ENCODE assay signal across 17 cellular contexts in the genomic region with DNA sequence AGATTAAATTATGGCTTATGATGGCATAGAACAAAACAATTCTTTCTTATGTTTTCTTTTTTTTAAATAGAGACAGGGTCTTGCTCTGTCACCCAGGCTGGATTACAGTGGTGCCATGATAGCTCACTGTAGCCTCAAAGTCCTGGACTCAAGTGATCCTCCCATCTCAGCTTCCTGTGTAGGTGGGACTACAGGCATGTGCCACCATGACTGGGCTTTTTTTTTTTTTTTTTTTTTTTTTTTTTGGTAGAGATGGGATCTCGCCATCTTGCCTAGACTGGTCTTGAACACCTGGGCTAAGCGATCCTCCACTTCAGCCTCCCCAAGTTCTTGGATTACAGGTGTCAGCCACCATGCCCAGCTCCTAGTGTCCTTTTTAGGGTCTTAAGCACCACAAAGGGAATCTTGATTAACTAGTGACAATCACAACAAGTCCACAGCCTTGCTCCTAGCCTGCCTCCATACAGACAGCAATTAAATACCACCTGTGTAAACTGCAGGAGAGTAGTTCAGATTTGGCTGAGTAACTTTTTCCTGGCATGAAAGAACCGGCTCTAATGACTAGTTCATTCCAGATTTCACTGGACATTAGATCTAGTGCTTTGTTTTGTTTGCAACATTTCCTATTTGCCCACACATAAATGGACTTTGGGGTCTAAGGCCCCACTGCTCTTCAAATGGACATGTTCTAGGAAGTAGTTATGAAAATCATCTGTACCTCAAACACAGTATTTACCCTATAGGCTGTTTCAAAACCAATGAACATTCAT.
DNase-seq lines count a peak whose midpoint lies in the region; ATAC-seq, FAIRE-seq and TF ChIP-seq lines count a peak whose summit lies in the region.
"Had no signal": no experiment of that assay in that cellular context is flagged by ENCODE, and none has a peak within 500 bp of the region (broad histone marks: within the 10 kb centered on the region; RNA-seq: fewer than 3 reads in every experiment).

No MANE protein-coding gene starts in this region.

- no peak overlapping the region for H3K4me3 ChIP-seq in A549
- H3K4me3 ChIP-seq in LNCaP clone FGC (ENCODE audit: low read depth, low read length) = no peak overlapping the region
- no peak overlapping the region for H3K4me3 ChIP-seq in K562
- H3K4me3 ChIP-seq in liver (ENCODE audit: low read depth in 1 of 3, low read length in 3 of 3) = no peak overlapping the region
- H3K4me3 ChIP-seq: gastrocnemius medialis, smooth muscle cell, vagina had no signal

- ATAC-seq in A549 (peak in 1 of 2 experiments; percentile 53; a peak in 3 of 6 replicates), K562 (no peak; the same call in 2 of the 3 replicates), HG03196 (IDR thresholded peaks at IDR 0.05; ENCODE audit: unreplicated experiment) (no peak), Right ventricle myocardium inferior (no peak)
- ATAC-seq: activated CD4-positive, alpha-beta T cell treated with anti-CD3 and anti-CD28 coated beads for 36 hours; gastrocnemius medialis; natural killer cell had no signal

- no peaks in the 10 kb centered on the region for H3K9me3 ChIP-seq in A549
- H3K9me3 ChIP-seq in K562 (replicated peaks; ENCODE audit: control insufficient read depth, insufficient read depth, low read depth, low read length) = no peaks in the 10 kb centered on the region
- H3K9me3 ChIP-seq in liver (ENCODE audit: control insufficient read depth in 4 of 4, low read length in 3 of 4) = no peaks in the 10 kb centered on the region
- H3K9me3 ChIP-seq: gastrocnemius medialis, vagina had no signal

- POLR2A ChIA-PET in A549 (lab: Yijun Ruan, JAX) (no interaction called here), K562 (lab: Yijun Ruan, JAX) (no interaction called here)

- TF ChIP-seq CTCF in A549 (IDR thresholded peaks at IDR 0.05) (no peak), LNCaP clone FGC (IDR thresholded peaks at IDR 0.05; ENCODE audit: control insufficient read depth, extremely low read depth, insufficient read depth) (no peak), K562 (IDR thresholded peaks at IDR 0.05 in 2 of 3, conservative IDR thresholded peaks at IDR 0.05 in 1 of 3; ENCODE audit: insufficient read depth in 2 of 3, low read depth in 1 of 3, low read length in 3 of 3) (no peak), liver (IDR thresholded peaks at IDR 0.05; ENCODE audit: low read depth, low read length, missing input control) (no peak)

- H3K36me3 ChIP-seq in K562 (ENCODE audit: control insufficient read depth, insufficient read depth, low read length) (peaks cover 81% of the 10 kb centered on the region), liver (ENCODE audit: control insufficient read depth in 4 of 4, insufficient read depth in 3 of 4, low read depth in 1 of 4, low read length in 3 of 4) (peaks cover 3 to 21% (median 14%) of the 10 kb centered on the region in 4 donors)

- no peaks in the 10 kb centered on the region; the same call in 2 of the 3 replicates for H3K79me2 ChIP-seq in K562 (ENCODE audit: control insufficient read depth, insufficient read depth, low read length)

- FAIRE-seq in A549 (lab: Jason Lieb, UNC) (no peak), K562 (lab: Jason Lieb, UNC) (peak; percentile 67)

- peaks cover 26% of the 10 kb centered on the region for H3K4me1 ChIP-seq in A549
- peaks cover 0 to 4% of the 10 kb centered on the region in 2 experiments; a peak in 1 of 5 replicates for H3K4me1 ChIP-seq in K562 (replicated peaks in 1 of 2; ENCODE audit: control insufficient read depth in 2 of 2, insufficient read depth in 2 of 2, low read length in 2 of 2)
- H3K4me1 ChIP-seq in liver (ENCODE audit: control insufficient read depth in 4 of 4, insufficient read depth in 4 of 4, low read length in 3 of 4) = peaks cover 6 to 18% (median 9%) of the 10 kb centered on the region in 4 donors
- H3K4me1 ChIP-seq: gastrocnemius medialis had no signal

- H4K20me1 ChIP-seq in K562 (replicated peaks; ENCODE audit: control insufficient read depth, insufficient read depth, low read length) = no peaks in the 10 kb centered on the region

- H3K27ac ChIP-seq in A549 (peak overlapping the region in 1 of 2 experiments; percentile 0; a peak in 1 of 6 replicates), K562 (ENCODE audit: extremely low read depth, low read depth, low read length) (0 out of 3 replicates have a peak overlapping the region, but pooled peaks have one; percentile 5), liver (ENCODE audit: low read depth in 1 of 2, low read length in 2 of 2) (peak overlapping the region; percentile 40 to 54)
- H3K27ac ChIP-seq: vagina had no signal

- no peak for TF ChIP-seq EP300 in A549 (IDR thresholded peaks at IDR 0.05)
- TF ChIP-seq EP300 in K562 (IDR thresholded peaks at IDR 0.05; ENCODE audit: low read length) = no peak

- no peak overlapping the region for H3K4me2 ChIP-seq in A549
- H3K4me2 ChIP-seq in K562 (ENCODE audit: insufficient read depth, low read length) = no peak overlapping the region
- H3K4me2 ChIP-seq: smooth muscle cell had no signal

- CTCF ChIA-PET in A549 (lab: Yijun Ruan, JAX) = interaction anchor here (1.0 to 1.7 kb wide), 3 partner anchors 13 to 27 kb away, joined by 3 to 10 read pairs (median 3); no protein-coding TSS in a partner anchor
- CTCF ChIA-PET in K562 (lab: Yijun Ruan, JAX; ENCODE audit: low intra/inter-chr PET ratio) = interaction anchor here (0.6 kb wide), 1 partner anchor 203 kb away, joined by 3 read pairs; no protein-coding TSS in a partner anchor

- no peaks in the 10 kb centered on the region for H3K9me1 ChIP-seq in K562 (ENCODE audit: control insufficient read depth, insufficient read depth, low read length)

- intact Hi-C loops in K562 (cut with micrococcal nuclease) (no loop called here), Right ventricle myocardium inferior (cut with DNase I) (no loop called here), cardiac septum (cut with DNase I) (no loop called here)

- TF ChIP-seq POLR2A in A549 (IDR thresholded peaks at IDR 0.05; ENCODE audit: low read length) (no peak), K562 (conservative IDR thresholded peaks at IDR 0.05) (no peak)

- H3K9ac ChIP-seq in K562 (ENCODE audit: insufficient read depth in 1 of 2, low read depth in 2 of 2, low read length in 2 of 2) (no peak overlapping the region), liver (ENCODE audit: low read depth in 1 of 2, low read length in 2 of 2) (no peak overlapping the region)

- H2AFZ ChIP-seq in K562 (ENCODE audit: low read depth, low read length) = no peak overlapping the region

- TF ChIP-seq RAD21 in A549 (conservative IDR thresholded peaks at IDR 0.05 in 1 of 2, IDR thresholded peaks at IDR 0.05 in 1 of 2) = no peak
- no peak for TF ChIP-seq RAD21 in K562 (CRISPR knock-in tag; conservative IDR thresholded peaks at IDR 0.05 in 1 of 2, IDR thresholded peaks at IDR 0.05 in 1 of 2)
- TF ChIP-seq RAD21 in liver (IDR thresholded peaks at IDR 0.05) = no peak

- in situ Hi-C loops in K562 (cut with MboI) = no loop called here

- WGBS in A549 (ENCODE audit: missing lambda C conversion rate) = 92% methylated on average over 3 of the region's 3 CpGs
- 89% methylated on average over 2 of the region's 3 CpGs for WGBS in K562 (ENCODE audit: insufficient coverage, low coverage, missing lambda C conversion rate)
- 78% methylated on average over 3 of the region's 3 CpGs for WGBS in liver

- BruUV-seq in K562 (replicated peaks; lab: Mats Ljungman, UMichigan) = no TSS peak

- DNase-seq in A549 (ENCODE audit: low read depth in 1 of 2, low spot score in 1 of 2) (peak in 1 of 2 experiments; percentile 50), LNCaP clone FGC (ENCODE audit: low read depth) (peak; percentile 3), K562 (ENCODE audit: extremely low read depth in 1 of 4, low spot score in 3 of 4) (no peak), Right ventricle myocardium inferior (ENCODE audit: missing footprints) (no peak), cardiac septum (ENCODE audit: low spot score) (no peak)
- DNase-seq in NK-92 treated with Interleukin-12 subunit alpha and Interleukin-12 subunit beta, amount 100 ng/mL, for 24 hours (lab: John Stamatoyannopoulos, UW) = no peak
- DNase-seq: activated CD4-positive, alpha-beta T cell treated with anti-CD3 and anti-CD28 coated beads for 36 hours; activated effector memory CD4-positive, alpha-beta T cell treated with anti-CD3 and anti-CD28 coated beads, Interleukin-2, amount 50 U/mL, for 16 hours; cerebellar nuclear complex; gastrocnemius medialis; kidney glomerular epithelial cell; natural killer cell; NCI-H526 had no signal

- H3K27me3 ChIP-seq in K562 (ENCODE audit: control insufficient read depth in 2 of 2, insufficient read depth in 2 of 2, low read length in 2 of 2) (no peaks in the 10 kb centered on the region), liver (ENCODE audit: control insufficient read depth in 4 of 4, insufficient read depth in 4 of 4, low read length in 3 of 4) (no peaks in the 10 kb centered on the region)
- H3K27me3 ChIP-seq: gastrocnemius medialis, vagina had no signal

TF ChIP-seq in A549, 52 proteins besides CTCF, POLR2A, EP300 and RAD21 (continues in another document):
- TF ChIP-seq RARB (CRISPR knock-in tag; IDR thresholded peaks at IDR 0.05) = no peak
- TF ChIP-seq, protein P1, sequence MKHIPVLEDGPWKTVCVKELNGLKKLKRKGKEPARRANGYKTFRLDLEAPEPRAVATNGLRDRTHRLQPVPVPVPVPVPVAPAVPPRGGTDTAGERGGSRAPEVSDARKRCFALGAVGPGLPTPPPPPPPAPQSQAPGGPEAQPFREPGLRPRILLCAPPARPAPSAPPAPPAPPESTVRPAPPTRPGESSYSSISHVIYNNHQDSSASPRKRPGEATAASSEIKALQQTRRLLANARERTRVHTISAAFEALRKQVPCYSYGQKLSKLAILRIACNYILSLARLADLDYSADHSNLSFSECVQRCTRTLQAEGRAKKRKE (CRISPR knock-in tag; IDR thresholded peaks at IDR 0.05; ENCODE audit: low read depth) = no peak

TF ChIP-seq in K562, 482 proteins besides CTCF, POLR2A, EP300 and RAD21 (continues in another document):
- TF ChIP-seq BCOR (IDR thresholded peaks at IDR 0.05) = no peak
